Comparison of ENCODE assay signal across 31 cellular contexts in genomic region chr3:184734903-184735630, GRCh38. TPM values are rescaled to one million over a fixed set of nuclear protein-coding genes. Genes with fewer than 3 reads are reported as not detected.
DNase-seq lines count a peak whose midpoint lies in the region; ATAC-seq, FAIRE-seq and TF ChIP-seq lines count a peak whose summit lies in the region.
"Had no signal": no experiment of that assay in that cellular context is flagged by ENCODE, and none has a peak within 500 bp of the region (broad histone marks: within the 10 kb centered on the region; RNA-seq: fewer than 3 reads in every experiment).

No MANE protein-coding gene starts in this region.

- H3K4me3 ChIP-seq in H1 (ENCODE audit: extremely low read depth in 1 of 4, insufficient read depth in 2 of 4, low read depth in 3 of 4, low read length in 4 of 4) = no peak overlapping the region
- H3K4me3 ChIP-seq in mesendoderm (ENCODE audit: low read length) = no peak overlapping the region
- no peak overlapping the region for H3K4me3 ChIP-seq in suprapubic skin
- H3K4me3 ChIP-seq: ascending aorta, cardiac muscle cell, sigmoid colon, tibial nerve had no signal

- H2BK5ac ChIP-seq in H1 (ENCODE audit: low read depth, low read length) (no peak overlapping the region), mesendoderm (ENCODE audit: low read length) (no peak overlapping the region)

- no peak overlapping the region for H3K27ac ChIP-seq in H1 (ENCODE audit: low read depth, low read length)
- H3K27ac ChIP-seq in mesendoderm (ENCODE audit: low read depth, low read length) = no peak overlapping the region
- no peak overlapping the region for H3K27ac ChIP-seq in suprapubic skin
- H3K27ac ChIP-seq: ascending aorta, cardiac muscle cell, sigmoid colon, tibial nerve had no signal

- H3K79me2 ChIP-seq in H1 (ENCODE audit: control insufficient read depth in 1 of 2, insufficient read depth in 2 of 2, low read length in 2 of 2) (no peaks in the 10 kb centered on the region), mesendoderm (ENCODE audit: control insufficient read depth, insufficient read depth, low read length) (no peaks in the 10 kb centered on the region)

- no peak overlapping the region for H2BK20ac ChIP-seq in H1 (ENCODE audit: low read length)

- POLR2A ChIA-PET in H1 (lab: Charles Lee; ENCODE audit: partially characterized antibody) (interaction anchor here (1.3 kb wide), 1 partner anchor 23 kb away, joined by 5 read pairs; the partner anchor contains the start of gene MAGEF1), HEK293T (lab: Yijun Ruan, JAX) (interaction anchor here (0.8 kb wide), 1 partner anchor 23 kb away, joined by 3 read pairs; the partner anchor contains the start of gene MAGEF1)

- peak overlapping the region; percentile 17; the same call in 1 of the 2 replicates for H2BK12ac ChIP-seq in H1 (ENCODE audit: low read depth, low read length)

- no peaks in the 10 kb centered on the region for H3K9me3 Mint-ChIP-seq in activated CD8-positive, alpha-beta memory T cell treated with anti-CD3 and anti-CD28 coated beads, Interleukin-2, amount 10 ng/mL, durations not matched to agents 7 days and 5 days (ENCODE audit: low read depth)
- H3K9me3 Mint-ChIP-seq: activated CD8-positive, alpha-beta T cell treated with anti-CD3 and anti-CD28 coated beads for 36 hours had no signal

- H4K91ac ChIP-seq in H1 (replicated peaks; ENCODE audit: insufficient read length, low read length) = peak overlapping the region; percentile 44

- TF ChIP-seq EP300 in H1 (IDR thresholded peaks at IDR 0.05; ENCODE audit: borderline replicate concordance in 1 of 2, low read depth in 2 of 2, low read length in 2 of 2) = no peak
- TF ChIP-seq EP300 in suprapubic skin (IDR thresholded peaks at IDR 0.05) = no peak

- H4K8ac ChIP-seq in H1 (ENCODE audit: extremely low read depth, insufficient read depth, low read length) (no peak overlapping the region), mesendoderm (ENCODE audit: low read depth, low read length) (no peak overlapping the region)

- no peaks in the 10 kb centered on the region for H4K20me1 ChIP-seq in H1 (replicated peaks in 1 of 2; ENCODE audit: control insufficient read depth in 1 of 2, insufficient read depth in 2 of 2, low read length in 2 of 2)

- H2BK15ac ChIP-seq in H1 (ENCODE audit: low read length) (peak overlapping the region; percentile 61), mesendoderm (replicated peaks; ENCODE audit: low read depth) (no peak overlapping the region)

- H3K27me3 ChIP-seq in H1 (replicated peaks in 1 of 4; ENCODE audit: control insufficient read depth in 3 of 4, extremely low read depth in 1 of 4, insufficient read depth in 3 of 4, low read length in 3 of 4) (no peaks in the 10 kb centered on the region), mesendoderm (ENCODE audit: insufficient read depth, low read length, poor library complexity) (no peaks in the 10 kb centered on the region), suprapubic skin (no peaks in the 10 kb centered on the region)
- H3K27me3 ChIP-seq: ascending aorta, cardiac muscle cell, sigmoid colon, tibial nerve had no signal

- H3K18ac ChIP-seq in H1 (ENCODE audit: extremely low read depth, low read length) (no peak overlapping the region), mesendoderm (ENCODE audit: low read length) (no peak overlapping the region)

- no peak for FAIRE-seq in H1 (lab: Jason Lieb, UNC)
- FAIRE-seq: islet of Langerhans had no signal

- H3K23ac ChIP-seq in H1 (ENCODE audit: insufficient read length) (no peak overlapping the region), mesendoderm (ENCODE audit: low read length) (no peak overlapping the region)

- H3K27me3 Mint-ChIP-seq in activated CD8-positive, alpha-beta memory T cell treated with anti-CD3 and anti-CD28 coated beads, Interleukin-2, amount 10 ng/mL, durations not matched to agents 7 days and 5 days = peaks cover 19% of the 10 kb centered on the region

- no peak overlapping the region for H3K14ac ChIP-seq in H1 (ENCODE audit: insufficient read length)

- H3K4me3 Mint-ChIP-seq in activated CD8-positive, alpha-beta memory T cell treated with anti-CD3 and anti-CD28 coated beads, Interleukin-2, amount 10 ng/mL, durations not matched to agents 7 days and 5 days = no peak overlapping the region
- H3K4me3 Mint-ChIP-seq: activated CD8-positive, alpha-beta T cell treated with anti-CD3 and anti-CD28 coated beads for 36 hours; CD14-positive monocyte had no signal

- H3K4me1 Mint-ChIP-seq in activated CD8-positive, alpha-beta memory T cell treated with anti-CD3 and anti-CD28 coated beads, Interleukin-2, amount 10 ng/mL, durations not matched to agents 7 days and 5 days = peaks cover under 1% of the 10 kb centered on the region
- H3K4me1 Mint-ChIP-seq: CD14-positive monocyte had no signal

- no peak overlapping the region for H3K27ac Mint-ChIP-seq in activated CD8-positive, alpha-beta memory T cell treated with anti-CD3 and anti-CD28 coated beads, Interleukin-2, amount 10 ng/mL, durations not matched to agents 7 days and 5 days
- H3K27ac Mint-ChIP-seq: activated CD8-positive, alpha-beta T cell treated with anti-CD3 and anti-CD28 coated beads for 36 hours; progenitor cell of endocrine pancreas had no signal

- H3K4me1 ChIP-seq in H1 (replicated peaks in 1 of 4; ENCODE audit: control insufficient read depth in 3 of 4, insufficient read depth in 4 of 4, low read length in 3 of 4) (no peaks in the 10 kb centered on the region), mesendoderm (ENCODE audit: control insufficient read depth, low read depth, low read length) (peaks cover 12% of the 10 kb centered on the region), suprapubic skin (peaks cover 35% of the 10 kb centered on the region)
- H3K4me1 ChIP-seq: ascending aorta had no signal

- H3K4me2 ChIP-seq in H1 (ENCODE audit: insufficient read depth in 1 of 2, low read depth in 2 of 2, low read length in 2 of 2) = no peak overlapping the region
- H3K4me2 ChIP-seq in mesendoderm (ENCODE audit: low read length) = no peak overlapping the region

- TF ChIP-seq CTCF in H1 (IDR thresholded peaks at IDR 0.05; ENCODE audit: control extremely low read depth in 1 of 3, insufficient read depth in 1 of 3, low read depth in 1 of 3, low read length in 3 of 3) (no peak), suprapubic skin (IDR thresholded peaks at IDR 0.05) (no peak)

- H3K56ac ChIP-seq in H1 (replicated peaks; ENCODE audit: insufficient read length, low read depth, low read length) (no peak overlapping the region), mesendoderm (ENCODE audit: low read length) (peak overlapping the region; percentile 30)

- H3K36me3 ChIP-seq in H1 (ENCODE audit: control insufficient read depth in 2 of 4, insufficient read depth in 4 of 4, low read length in 3 of 4) (no peaks in the 10 kb centered on the region), mesendoderm (ENCODE audit: control insufficient read depth, insufficient read depth, low read length) (no peaks in the 10 kb centered on the region), suprapubic skin (no peaks in the 10 kb centered on the region)
- H3K36me3 ChIP-seq: ascending aorta, cardiac muscle cell, sigmoid colon, tibial nerve had no signal

- no peak overlapping the region for H3K4ac ChIP-seq in H1 (replicated peaks; ENCODE audit: insufficient read length, low read depth, low read length)
- H3K4ac ChIP-seq in mesendoderm (ENCODE audit: low read depth, low read length) = no peak overlapping the region

- ATAC-seq in activated CD8-positive, alpha-beta memory T cell treated with anti-CD3 and anti-CD28 coated beads, Interleukin-2, amount 10 ng/mL, durations not matched to agents 7 days and 5 days = no peak
- no peak for ATAC-seq in GM19463 (IDR thresholded peaks at IDR 0.05; ENCODE audit: unreplicated experiment)
- ATAC-seq: activated CD8-positive, alpha-beta T cell treated with anti-CD3 and anti-CD28 coated beads for 36 hours; esophagus mucosa; Panc1 had no signal

- H2AK5ac ChIP-seq in H1 (ENCODE audit: low read depth, low read length) (no peak overlapping the region), mesendoderm (ENCODE audit: low read length) (peak overlapping the region; percentile 64)

- H2BK120ac ChIP-seq in H1 (replicated peaks; ENCODE audit: low read depth, low read length) = no peak overlapping the region
- H2BK120ac ChIP-seq in mesendoderm (ENCODE audit: low read depth, low read length) = no peak overlapping the region

- 0 out of 2 replicates have a peak, but pooled peaks cover 2% of the 10 kb centered on the region for H3K23me2 ChIP-seq in H1 (ENCODE audit: low read depth, low read length)

- no peak for TF ChIP-seq RAD21 in H1 (IDR thresholded peaks at IDR 0.05 in 1 of 2, conservative IDR thresholded peaks at IDR 0.05 in 1 of 2; ENCODE audit: low read depth in 2 of 2, low read length in 2 of 2)

- H3K79me1 ChIP-seq in H1 (ENCODE audit: low read depth, low read length) (no peaks in the 10 kb centered on the region), mesendoderm (ENCODE audit: low read length) (no peaks in the 10 kb centered on the region)

- no peak for TF ChIP-seq POLR2A in H1 (IDR thresholded peaks at IDR 0.05; ENCODE audit: control extremely low read depth in 1 of 2, low read depth in 2 of 2, low read length in 2 of 2)
- TF ChIP-seq POLR2A in suprapubic skin (IDR thresholded peaks at IDR 0.05) = no peak

- CTCF ChIA-PET in activated CD8-positive, alpha-beta memory T cell treated with anti-CD3 and anti-CD28 coated beads, Interleukin-2, amount 10 ng/mL, durations not matched to agents 7 days and 5 days (lab: Charles Lee) = no interaction called here
- CTCF ChIA-PET in H1 (lab: Charles Lee; ENCODE audit: partially characterized antibody) (interaction anchor here (0.7 to 5.6 kb wide), 11 partner anchors 9 to 165 kb away, joined by 3 to 27 read pairs (median 5); no protein-coding TSS in a partner anchor), HEK293T (lab: Yijun Ruan, JAX) (interaction anchor here (1.2 kb wide), 1 partner anchor 174 kb away, joined by 3 read pairs; the partner anchor contains the start of gene EPHB3)

- H2AFZ ChIP-seq in H1 (ENCODE audit: low read length) = peak overlapping the region; percentile 67; the same call in 1 of the 2 replicates

- 90% methylated on average over 14 of the region's 14 CpGs; no CpG with 5 or more reads in 1 of the 2 experiments for WGBS in H1 (ENCODE audit: extremely low coverage in 1 of 2, insufficient coverage in 1 of 2, insufficient read length in 1 of 2, insufficient replicate concordance in 2 of 2, low coverage in 1 of 2, low lambda C conversion rate in 2 of 2, missing lambda C conversion rate in 1 of 2), 2 experiments
- no CpG with 5 or more reads among the region's 14 CpGs for WGBS in mesendoderm (ENCODE audit: extremely low coverage, insufficient coverage, low lambda C conversion rate)
- WGBS in suprapubic skin = 94% methylated on average over 14 of the region's 14 CpGs

- H3K9me3 ChIP-seq in H1 (ENCODE audit: insufficient read depth in 2 of 2, low read depth in 1 of 2, low read length in 1 of 2) = no peaks in the 10 kb centered on the region
- H3K9me3 ChIP-seq in suprapubic skin = no peaks in the 10 kb centered on the region
- H3K9me3 ChIP-seq: ascending aorta, sigmoid colon, tibial nerve had no signal

- peak; percentile 28 for DNase-seq in activated CD8-positive, alpha-beta memory T cell treated with anti-CD3 and anti-CD28 coated beads, Interleukin-2, amount 10 ng/mL, durations not matched to agents 7 days and 5 days
- DNase-seq in activated CD8-positive, alpha-beta memory T cell treated with anti-CD3 and anti-CD28 coated beads, Interleukin-2, amount 50 U/mL, for 4 hours = no peak
- peak in 1 of 2 experiments; percentile 45 for DNase-seq in H1 (ENCODE audit: low read depth in 1 of 2, low spot score in 2 of 2)
- DNase-seq in mesendoderm = no peak
- peak; percentile 41 to 64 for DNase-seq in suprapubic skin (ENCODE audit: low spot score in 2 of 2)
- no peak for DNase-seq in HEK293T (ENCODE audit: extremely low spot score)
- DNase-seq in HuH-7.5 (ENCODE audit: low spot score) = no peak
- DNase-seq: 8988T; activated CD8-positive, alpha-beta T cell treated with anti-CD3 and anti-CD28 coated beads for 36 hours; activated gamma-delta T cell; cortex of kidney; DMS79; GDM1; HCEC 1CT; IMR-90; MV-4-11; NCI-H146; NCI-H345; NCI-H69; SHP77; sigmoid colon; stimulated activated CD4-positive, alpha-beta T cell treated with anti-CD3 and anti-CD28 coated beads, Interleukin-4, amount 100 ng/mL, for 24 hours had no signal

- no peak overlapping the region for H3K9ac ChIP-seq in H1 (replicated peaks in 1 of 4; ENCODE audit: extremely low read depth in 1 of 4, low read depth in 3 of 4, low read length in 3 of 4)
- no peak overlapping the region for H3K9ac ChIP-seq in mesendoderm (ENCODE audit: low read length)

- H3K36me3 Mint-ChIP-seq in activated CD8-positive, alpha-beta memory T cell treated with anti-CD3 and anti-CD28 coated beads, Interleukin-2, amount 10 ng/mL, durations not matched to agents 7 days and 5 days = no peaks in the 10 kb centered on the region
- H3K36me3 Mint-ChIP-seq: CD14-positive monocyte had no signal

- H4K5ac ChIP-seq in H1 (ENCODE audit: insufficient read length, low read depth, low read length) (no peak overlapping the region), mesendoderm (ENCODE audit: low read length) (no peak overlapping the region)

RNA-seq across cellular contexts. Expression of gene MAGEF1, which starts 23.2 kb away (rescaled TPM):
- total RNA-seq in activated CD8-positive, alpha-beta memory T cell treated with anti-CD3 and anti-CD28 coated beads, Interleukin-2, amount 10 ng/mL, durations not matched to agents 7 days and 5 days = 1 to 10 TPM; 2.8 to 5.9 TPM
- 54.1 and 56.7 TPM in 2 replicates for total RNA-seq in H1 (2021; fragmentation: NEBNext Ultra II Directional; extraction: Animal tissue kit (Norgen Biotek cat#: 25700))
- polyA plus RNA-seq in H1 (2011; rRNA removed) = 26.5 and 29.5 TPM in 2 replicates
- polyA plus RNA-seq in H1 (2011; cell fraction: cytosol; rRNA removed) = 51.9 TPM
- polyA plus RNA-seq in H1 (2011; cell fraction: nucleus; rRNA removed) = 18.1 TPM
- polyA plus RNA-seq in H1 (2012, experiment 1 of 2) = 47.6 to 57.8 TPM (median 52.1 TPM) in 4 replicates
- 31.8 TPM for polyA plus RNA-seq in H1 (2012, experiment 2 of 2)
- polyA plus RNA-seq in H1 (2013, experiment 1 of 2) = 33.0 TPM
- polyA plus RNA-seq in H1 (2013, experiment 2 of 2) = 35.2 TPM
- polyA minus RNA-seq in H1 (2011; rRNA and poly(A)+ RNA removed) = 11.3 and 12.0 TPM in 2 replicates
- polyA minus RNA-seq in H1 (2011; cell fraction: cytosol; rRNA and poly(A)+ RNA removed) = 21.2 TPM
- polyA minus RNA-seq in H1 (2011; cell fraction: nucleus; rRNA and poly(A)+ RNA removed) = 11.4 TPM
- polyA plus RNA-seq in mesendoderm (2013, experiment 1 of 2) = 39.9 TPM
- polyA plus RNA-seq in mesendoderm (2013, experiment 2 of 2) = 40.8 TPM
- 10 to 100 TPM; 12.8 to 26.5 (median 17.7) TPM for total RNA-seq in suprapubic skin

Comparison
In these comparisons a context has a peak if more than half of its experiments do, and no peak if none do; other contexts are left out.
1. DNase-seq: peak in activated CD8-positive, alpha-beta memory T cell treated with anti-CD3 and anti-CD28 coated beads, Interleukin-2, amount 10 ng/mL, durations not matched to agents 7 days and 5 days (single experiment) and suprapubic skin (2 of 2); none in activated CD8-positive, alpha-beta memory T cell treated with anti-CD3 and anti-CD28 coated beads, Interleukin-2, amount 50 U/mL, for 4 hours (single experiment), mesendoderm (single experiment), HEK293T (single experiment) and HuH-7.5 (single experiment).